Comparison of ENCODE assay signal across 1 cellular context in the genomic region with DNA sequence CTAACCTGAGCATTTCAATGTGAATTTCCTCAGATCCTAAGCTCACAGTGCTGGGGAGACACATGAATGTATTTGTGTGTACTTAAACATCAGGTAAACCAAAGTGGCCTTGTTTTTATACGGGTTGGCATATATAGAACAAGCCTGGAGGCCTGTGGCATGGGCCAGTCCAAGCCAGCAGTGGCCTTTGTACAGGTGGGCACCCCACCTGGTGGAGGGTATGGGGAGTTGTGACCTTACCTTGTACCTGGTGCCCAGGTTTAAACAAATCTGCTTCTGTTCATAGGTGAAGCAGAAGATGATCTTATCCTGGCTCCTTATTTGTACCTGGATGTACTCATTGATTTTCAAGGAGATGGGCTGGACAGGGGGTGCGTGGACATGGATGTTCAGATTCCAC.
TF ChIP-seq lines count a peak whose summit lies in the region.

No MANE protein-coding gene starts in this region.

TF ChIP-seq in H1, 55 proteins besides CTCF, POLR2A, EP300 and RAD21:
- TF ChIP-seq BCL11A (IDR thresholded peaks at IDR 0.05; ENCODE audit: low read depth in 2 of 2, low read length in 2 of 2) (no peak), TBP (IDR thresholded peaks at IDR 0.05; ENCODE audit: low read depth, low read length) (no peak), CEBPB (IDR thresholded peaks at IDR 0.05; ENCODE audit: low read depth, low read length) (no peak), CTBP2 (IDR thresholded peaks at IDR 0.05; ENCODE audit: borderline replicate concordance, insufficient read depth, insufficient read length, low read length) (no peak), RBBP5 (IDR thresholded peaks at IDR 0.05; ENCODE audit: borderline replicate concordance, low read depth, low read length) (no peak), POU5F1 (IDR thresholded peaks at IDR 0.05; ENCODE audit: low read depth, low read length) (no peak), CHD2 (IDR thresholded peaks at IDR 0.05; ENCODE audit: low read length) (no peak), ASH2L (IDR thresholded peaks at IDR 0.05; ENCODE audit: low read length) (no peak), SIX5 (IDR thresholded peaks at IDR 0.05; ENCODE audit: low read depth, low read length) (no peak), SRF (IDR thresholded peaks at IDR 0.05; ENCODE audit: low read depth, low read length) (no peak), CHD1 (IDR thresholded peaks at IDR 0.05; ENCODE audit: low read depth, low read length) (no peak), EZH2 (IDR thresholded peaks at IDR 0.05; ENCODE audit: low read depth, low read length, severe bottlenecking) (no peak), RNF2 (IDR thresholded peaks at IDR 0.05; ENCODE audit: borderline replicate concordance, low read depth, low read length, missing control alignments, poor library complexity, severe bottlenecking) (no peak)
- TF ChIP-seq, protein P1, sequence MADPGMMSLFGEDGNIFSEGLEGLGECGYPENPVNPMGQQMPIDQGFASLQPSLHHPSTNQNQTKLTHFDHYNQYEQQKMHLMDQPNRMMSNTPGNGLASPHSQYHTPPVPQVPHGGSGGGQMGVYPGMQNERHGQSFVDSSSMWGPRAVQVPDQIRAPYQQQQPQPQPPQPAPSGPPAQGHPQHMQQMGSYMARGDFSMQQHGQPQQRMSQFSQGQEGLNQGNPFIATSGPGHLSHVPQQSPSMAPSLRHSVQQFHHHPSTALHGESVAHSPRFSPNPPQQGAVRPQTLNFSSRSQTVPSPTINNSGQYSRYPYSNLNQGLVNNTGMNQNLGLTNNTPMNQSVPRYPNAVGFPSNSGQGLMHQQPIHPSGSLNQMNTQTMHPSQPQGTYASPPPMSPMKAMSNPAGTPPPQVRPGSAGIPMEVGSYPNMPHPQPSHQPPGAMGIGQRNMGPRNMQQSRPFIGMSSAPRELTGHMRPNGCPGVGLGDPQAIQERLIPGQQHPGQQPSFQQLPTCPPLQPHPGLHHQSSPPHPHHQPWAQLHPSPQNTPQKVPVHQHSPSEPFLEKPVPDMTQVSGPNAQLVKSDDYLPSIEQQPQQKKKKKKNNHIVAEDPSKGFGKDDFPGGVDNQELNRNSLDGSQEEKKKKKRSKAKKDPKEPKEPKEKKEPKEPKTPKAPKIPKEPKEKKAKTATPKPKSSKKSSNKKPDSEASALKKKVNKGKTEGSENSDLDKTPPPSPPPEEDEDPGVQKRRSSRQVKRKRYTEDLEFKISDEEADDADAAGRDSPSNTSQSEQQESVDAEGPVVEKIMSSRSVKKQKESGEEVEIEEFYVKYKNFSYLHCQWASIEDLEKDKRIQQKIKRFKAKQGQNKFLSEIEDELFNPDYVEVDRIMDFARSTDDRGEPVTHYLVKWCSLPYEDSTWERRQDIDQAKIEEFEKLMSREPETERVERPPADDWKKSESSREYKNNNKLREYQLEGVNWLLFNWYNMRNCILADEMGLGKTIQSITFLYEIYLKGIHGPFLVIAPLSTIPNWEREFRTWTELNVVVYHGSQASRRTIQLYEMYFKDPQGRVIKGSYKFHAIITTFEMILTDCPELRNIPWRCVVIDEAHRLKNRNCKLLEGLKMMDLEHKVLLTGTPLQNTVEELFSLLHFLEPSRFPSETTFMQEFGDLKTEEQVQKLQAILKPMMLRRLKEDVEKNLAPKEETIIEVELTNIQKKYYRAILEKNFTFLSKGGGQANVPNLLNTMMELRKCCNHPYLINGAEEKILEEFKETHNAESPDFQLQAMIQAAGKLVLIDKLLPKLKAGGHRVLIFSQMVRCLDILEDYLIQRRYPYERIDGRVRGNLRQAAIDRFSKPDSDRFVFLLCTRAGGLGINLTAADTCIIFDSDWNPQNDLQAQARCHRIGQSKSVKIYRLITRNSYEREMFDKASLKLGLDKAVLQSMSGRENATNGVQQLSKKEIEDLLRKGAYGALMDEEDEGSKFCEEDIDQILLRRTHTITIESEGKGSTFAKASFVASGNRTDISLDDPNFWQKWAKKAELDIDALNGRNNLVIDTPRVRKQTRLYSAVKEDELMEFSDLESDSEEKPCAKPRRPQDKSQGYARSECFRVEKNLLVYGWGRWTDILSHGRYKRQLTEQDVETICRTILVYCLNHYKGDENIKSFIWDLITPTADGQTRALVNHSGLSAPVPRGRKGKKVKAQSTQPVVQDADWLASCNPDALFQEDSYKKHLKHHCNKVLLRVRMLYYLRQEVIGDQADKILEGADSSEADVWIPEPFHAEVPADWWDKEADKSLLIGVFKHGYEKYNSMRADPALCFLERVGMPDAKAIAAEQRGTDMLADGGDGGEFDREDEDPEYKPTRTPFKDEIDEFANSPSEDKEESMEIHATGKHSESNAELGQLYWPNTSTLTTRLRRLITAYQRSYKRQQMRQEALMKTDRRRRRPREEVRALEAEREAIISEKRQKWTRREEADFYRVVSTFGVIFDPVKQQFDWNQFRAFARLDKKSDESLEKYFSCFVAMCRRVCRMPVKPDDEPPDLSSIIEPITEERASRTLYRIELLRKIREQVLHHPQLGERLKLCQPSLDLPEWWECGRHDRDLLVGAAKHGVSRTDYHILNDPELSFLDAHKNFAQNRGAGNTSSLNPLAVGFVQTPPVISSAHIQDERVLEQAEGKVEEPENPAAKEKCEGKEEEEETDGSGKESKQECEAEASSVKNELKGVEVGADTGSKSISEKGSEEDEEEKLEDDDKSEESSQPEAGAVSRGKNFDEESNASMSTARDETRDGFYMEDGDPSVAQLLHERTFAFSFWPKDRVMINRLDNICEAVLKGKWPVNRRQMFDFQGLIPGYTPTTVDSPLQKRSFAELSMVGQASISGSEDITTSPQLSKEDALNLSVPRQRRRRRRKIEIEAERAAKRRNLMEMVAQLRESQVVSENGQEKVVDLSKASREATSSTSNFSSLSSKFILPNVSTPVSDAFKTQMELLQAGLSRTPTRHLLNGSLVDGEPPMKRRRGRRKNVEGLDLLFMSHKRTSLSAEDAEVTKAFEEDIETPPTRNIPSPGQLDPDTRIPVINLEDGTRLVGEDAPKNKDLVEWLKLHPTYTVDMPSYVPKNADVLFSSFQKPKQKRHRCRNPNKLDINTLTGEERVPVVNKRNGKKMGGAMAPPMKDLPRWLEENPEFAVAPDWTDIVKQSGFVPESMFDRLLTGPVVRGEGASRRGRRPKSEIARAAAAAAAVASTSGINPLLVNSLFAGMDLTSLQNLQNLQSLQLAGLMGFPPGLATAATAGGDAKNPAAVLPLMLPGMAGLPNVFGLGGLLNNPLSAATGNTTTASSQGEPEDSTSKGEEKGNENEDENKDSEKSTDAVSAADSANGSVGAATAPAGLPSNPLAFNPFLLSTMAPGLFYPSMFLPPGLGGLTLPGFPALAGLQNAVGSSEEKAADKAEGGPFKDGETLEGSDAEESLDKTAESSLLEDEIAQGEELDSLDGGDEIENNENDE (IDR thresholded peaks at IDR 0.05; ENCODE audit: insufficient replicate concordance, low read length) = no peak
